Comparison of ENCODE assay signal across 10 cellular contexts in the genomic region with DNA sequence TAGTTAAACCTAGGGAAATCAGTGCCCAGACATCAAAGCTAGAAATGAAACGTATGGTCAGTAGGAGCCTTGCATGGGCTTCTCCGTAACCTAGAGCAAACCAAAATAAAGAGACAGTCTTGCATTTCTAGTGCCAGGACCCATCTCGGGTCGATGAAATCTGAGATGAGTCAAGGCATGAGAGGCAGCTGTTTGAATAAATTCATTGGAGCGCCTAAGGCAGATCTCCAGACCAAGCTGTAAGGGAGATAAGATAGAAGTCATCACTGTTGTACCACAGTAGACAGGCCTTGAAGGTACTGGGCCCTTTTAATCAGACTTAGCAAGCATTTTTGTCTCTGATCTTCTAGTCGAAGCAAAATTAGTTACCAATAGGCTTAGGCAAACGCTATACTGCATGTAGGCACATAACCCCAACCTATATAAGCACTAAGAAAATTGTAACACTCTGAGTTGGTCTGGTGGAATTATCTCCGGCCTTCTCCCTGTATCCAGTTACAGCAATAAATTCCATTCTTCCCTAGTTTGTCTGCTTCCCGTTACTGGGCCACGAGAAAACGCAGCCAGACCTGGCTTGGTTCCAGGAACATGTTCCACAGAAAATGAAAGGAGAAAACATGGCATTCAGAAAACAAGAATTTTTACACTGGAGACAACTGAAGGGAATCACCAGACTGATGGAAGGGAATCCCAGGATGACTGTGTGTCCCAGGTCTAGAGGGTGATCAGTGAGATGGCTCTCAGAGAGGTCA. TPM values are rescaled to one million over a fixed set of nuclear protein-coding genes. Genes with fewer than 3 reads are reported as not detected.
A peak's percentile ranks its signal among the peaks of the same experiment; 100 is the strongest.
DNase-seq lines count a peak whose midpoint lies in the region; ATAC-seq and TF ChIP-seq lines count a peak whose summit lies in the region.
"Had no signal": no experiment of that assay in that cellular context is flagged by ENCODE, and none has a peak within 500 bp of the region (broad histone marks: within the 10 kb centered on the region; RNA-seq: fewer than 3 reads in every experiment).

No MANE protein-coding gene starts in this region.

- no peak overlapping the region for H3K9ac ChIP-seq in parathyroid adenoma

- H3K27ac ChIP-seq in SJCRH30 (peak overlapping the region; percentile 81), foreskin keratinocyte (no peak overlapping the region), parathyroid adenoma (peak overlapping the region; percentile 56)

- DNase-seq in AG09309 (ENCODE audit: low read depth) (peak; percentile 61), SJCRH30 (peak; percentile 76 to 88), foreskin keratinocyte (peak in 1 of 2 donors; percentile 25), HuH-7.5 (ENCODE audit: low spot score) (no peak), NCI-H1930 (lab: John Stamatoyannopoulos, UW) (no peak), NCI-H1694 treated with DMSO at 0.1 percent for 48 hours (lab: John Stamatoyannopoulos, UW) (no peak), NOMO-1 treated with dmso at 0.1 percent for 144 hours (lab: John Stamatoyannopoulos, UW; ENCODE audit: unreplicated experiment) (no peak)
- DNase-seq: activated CD4-positive, alpha-beta T cell treated with anti-CD3 and anti-CD28 coated beads for 48 hours; CD8-positive, alpha-beta T cell had no signal

- peak overlapping the region; percentile 80 for H2AFZ ChIP-seq in parathyroid adenoma

- H3K4me3 ChIP-seq in AG09309 (ENCODE audit: control insufficient read depth, low read depth, low read length) (no peak overlapping the region), SJCRH30 (peak overlapping the region; percentile 34), parathyroid adenoma (ENCODE audit: low read depth, low read length) (no peak overlapping the region)

- no peaks in the 10 kb centered on the region for H3K79me2 ChIP-seq in parathyroid adenoma

- H3K9me3 ChIP-seq in SJCRH30 (replicated peaks): no peaks in the 10 kb centered on the region; the same call in 1 of the 2 replicates
- H3K9me3 ChIP-seq in parathyroid adenoma (ENCODE audit: control insufficient read depth, low read length): no peaks in the 10 kb centered on the region

- ATAC-seq in foreskin keratinocyte: peak; percentile 59
- ATAC-seq: CD8-positive, alpha-beta T cell had no signal

- no peak overlapping the region for H3K4me2 ChIP-seq in parathyroid adenoma (ENCODE audit: low read length)

- no peaks in the 10 kb centered on the region for H3K27me3 ChIP-seq in SJCRH30
- no peaks in the 10 kb centered on the region for H3K27me3 ChIP-seq in foreskin keratinocyte
- H3K27me3 ChIP-seq in parathyroid adenoma (ENCODE audit: control insufficient read depth, insufficient read depth, low read length): no peaks in the 10 kb centered on the region

- H3K4me1 ChIP-seq in SJCRH30: peaks cover 19% of the 10 kb centered on the region
- no peaks in the 10 kb centered on the region for H3K4me1 ChIP-seq in foreskin keratinocyte
- H3K4me1 ChIP-seq in parathyroid adenoma: no peaks in the 10 kb centered on the region

- H3K36me3 ChIP-seq in SJCRH30 (no peaks in the 10 kb centered on the region), parathyroid adenoma (ENCODE audit: control insufficient read depth, insufficient read depth, low read length) (no peaks in the 10 kb centered on the region)

- TF ChIP-seq CTCF in AG09309 (IDR thresholded peaks at IDR 0.05; ENCODE audit: control insufficient read depth, insufficient read depth, low read depth, low read length, missing control alignments): no peak
- TF ChIP-seq CTCF in foreskin keratinocyte (conservative IDR thresholded peaks at IDR 0.05): no peak
- TF ChIP-seq CTCF in parathyroid adenoma (IDR thresholded peaks at IDR 0.05): no peak

RNA-seq across cellular contexts. Expression of a gene that starts 21.1 kb away (rescaled TPM):
- 46.5 and 50.0 TPM in 2 replicates for total RNA-seq in SJCRH30 (2014; rRNA removed; shearing (Covaris generic))
- total RNA-seq in foreskin keratinocyte: 67.6 and 73.4 TPM in 2 replicates
- 36.2 and 38.9 TPM in 2 replicates for polyA plus RNA-seq in foreskin keratinocyte

Comparison
In these comparisons a context has a peak if more than half of its experiments do, and no peak if none do; other contexts are left out.
1. DNase-seq: peak in AG09309 (single experiment) and SJCRH30 (2 of 2); none in HuH-7.5 (single experiment), NCI-H1930 (0 of 2), NCI-H1694 treated with DMSO at 0.1 percent for 48 hours (single experiment) and NOMO-1 treated with dmso at 0.1 percent for 144 hours (single experiment).